ENCODE assay signal across 19 cellular contexts in genomic region chr13:68439821-68440220, GRCh38.
DNase-seq lines count a peak whose midpoint lies in the region; ATAC-seq, FAIRE-seq and TF ChIP-seq lines count a peak whose summit lies in the region.
"Had no signal": no experiment of that assay in that cellular context is flagged by ENCODE, and none has a peak within 500 bp of the region (broad histone marks: within the 10 kb centered on the region; RNA-seq: fewer than 3 reads in every experiment).

No MANE protein-coding gene starts in this region.

- peak; percentile 15 for FAIRE-seq in GM18507 (lab: Jason Lieb, UNC)

- no peaks in the 10 kb centered on the region for H3K27me3 ChIP-seq in SJCRH30
- no peaks in the 10 kb centered on the region for H3K27me3 ChIP-seq in uterus
- H3K27me3 ChIP-seq: cardiac muscle cell, neural progenitor cell had no signal

- no peak for TF ChIP-seq CTCF in activated CD8-positive, alpha-beta T cell treated with anti-CD3 and anti-CD28 coated beads for 36 hours (IDR thresholded peaks at IDR 0.05)
- no peak for TF ChIP-seq CTCF in uterus (IDR thresholded peaks at IDR 0.05)
- TF ChIP-seq CTCF in WTC11 (IDR thresholded peaks at IDR 0.05), result no peak

- CTCF ChIA-PET in activated CD8-positive, alpha-beta T cell treated with anti-CD3 and anti-CD28 coated beads for 36 hours (lab: Charles Lee), result no interaction called here
- CTCF ChIA-PET in WTC11 (lab: Charles Lee), result no interaction called here

- ATAC-seq in HG03432 (IDR thresholded peaks at IDR 0.05; ENCODE audit: unreplicated experiment), result peak; percentile 77
- ATAC-seq in activated CD8-positive, alpha-beta T cell treated with anti-CD3 and anti-CD28 coated beads for 36 hours, result no peak
- ATAC-seq in WTC11, result no peak

- peaks cover 23% of the 10 kb centered on the region for H3K4me1 ChIP-seq in SJCRH30
- no peaks in the 10 kb centered on the region for H3K4me1 ChIP-seq in uterus
- H3K4me1 ChIP-seq: neural progenitor cell had no signal

- no peak for TF ChIP-seq POLR2A in uterus (IDR thresholded peaks at IDR 0.05)

- H3K27ac ChIP-seq in SJCRH30, result peak overlapping the region; percentile 52
- H3K27ac ChIP-seq in uterus, result no peak overlapping the region
- H3K27ac ChIP-seq: cardiac muscle cell, KMS-11, neural progenitor cell had no signal

- H3K36me3 Mint-ChIP-seq in activated CD8-positive, alpha-beta T cell treated with anti-CD3 and anti-CD28 coated beads for 36 hours (ENCODE audit: low read depth), result no peaks in the 10 kb centered on the region
- H3K36me3 Mint-ChIP-seq in WTC11, result no peaks in the 10 kb centered on the region
- H3K36me3 Mint-ChIP-seq: neural progenitor cell had no signal

- POLR2A ChIA-PET in activated CD8-positive, alpha-beta T cell treated with anti-CD3 and anti-CD28 coated beads for 36 hours (lab: Charles Lee), result no interaction called here
- POLR2A ChIA-PET in WTC11 (lab: Charles Lee), result no interaction called here

- DNase-seq in GM18507 (ENCODE audit: extremely low spot score, insufficient read length, low read depth) (no peak), SJCRH30 (peak; percentile 9 to 57), glomerular visceral epithelial cell (ENCODE audit: extremely low spot score) (peak; percentile 51), uterus (no peak), NCI-H1048 (lab: John Stamatoyannopoulos, UW) (no peak), WTC11 (ENCODE audit: low spot score) (no peak)
- no peak for DNase-seq in activated CD8-positive, alpha-beta T cell treated with anti-CD3 and anti-CD28 coated beads for 36 hours
- DNase-seq: activated CD4-positive, alpha-beta T cell treated with anti-CD3 and anti-CD28 coated beads, Interleukin-2, amount 10 ng/mL, durations not matched to agents 24 days and 14 days; EL; HFFc6; hippocampal formation; NCI-H2029 treated with DMSO at 0.1 percent for 48 hours had no signal

- H3K4me3 Mint-ChIP-seq in activated CD8-positive, alpha-beta T cell treated with anti-CD3 and anti-CD28 coated beads for 36 hours, result no peak overlapping the region
- no peak overlapping the region for H3K4me3 Mint-ChIP-seq in WTC11
- H3K4me3 Mint-ChIP-seq: activated CD4-positive, alpha-beta T cell treated with anti-CD3 and anti-CD28 coated beads, Interleukin-2, amount 10 ng/mL, durations not matched to agents 24 days and 14 days; activated T-helper 1 cell treated with anti-CD3 and anti-CD28 coated beads, Interleukin-12 subunit alpha, Interleukin-12 subunit beta, Interleukin-2, Interleukin-4 antibody, amounts not matched to agents 30 ng/mL and 10 ng/mL and 1 ng/mL, durations not matched to agents 14 hours and 24 hours and 36 hours; HFFc6; neural progenitor cell; T-helper 1 cell treated with Interleukin-12 subunit alpha and Interleukin-12 subunit beta and Interleukin-4 antibody, amounts not matched to agents 30 μg/mL and 1 μg/mL, for 36 hours had no signal

- peaks cover 10% of the 10 kb centered on the region for H3K9me3 Mint-ChIP-seq in activated CD8-positive, alpha-beta T cell treated with anti-CD3 and anti-CD28 coated beads for 36 hours
- H3K9me3 Mint-ChIP-seq in WTC11, result no peaks in the 10 kb centered on the region
- H3K9me3 Mint-ChIP-seq: activated CD4-positive, alpha-beta T cell treated with anti-CD3 and anti-CD28 coated beads, Interleukin-2, amount 10 ng/mL, durations not matched to agents 24 days and 14 days; neural progenitor cell had no signal

- H3K27ac Mint-ChIP-seq in activated CD8-positive, alpha-beta T cell treated with anti-CD3 and anti-CD28 coated beads for 36 hours, result no peak overlapping the region
- H3K27ac Mint-ChIP-seq in WTC11, result no peak overlapping the region
- H3K27ac Mint-ChIP-seq: activated CD4-positive, alpha-beta T cell treated with anti-CD3 and anti-CD28 coated beads, Interleukin-2, amount 10 ng/mL, durations not matched to agents 24 days and 14 days; activated T-helper 1 cell treated with anti-CD3 and anti-CD28 coated beads, Interleukin-12 subunit alpha, Interleukin-12 subunit beta, Interleukin-2, Interleukin-4 antibody, amounts not matched to agents 30 ng/mL and 10 ng/mL and 1 ng/mL, durations not matched to agents 14 hours and 24 hours and 36 hours; HFFc6; neural progenitor cell; T-helper 1 cell treated with Interleukin-12 subunit alpha and Interleukin-12 subunit beta and Interleukin-4 antibody, amounts not matched to agents 30 μg/mL and 1 μg/mL, for 36 hours had no signal

- H3K36me3 ChIP-seq in SJCRH30 (no peaks in the 10 kb centered on the region), uterus (no peaks in the 10 kb centered on the region)
- H3K36me3 ChIP-seq: cardiac muscle cell, neural progenitor cell had no signal

- no peaks in the 10 kb centered on the region for H3K4me1 Mint-ChIP-seq in activated CD8-positive, alpha-beta T cell treated with anti-CD3 and anti-CD28 coated beads for 36 hours (ENCODE audit: low read depth)
- H3K4me1 Mint-ChIP-seq in WTC11, result no peaks in the 10 kb centered on the region
- H3K4me1 Mint-ChIP-seq: activated CD4-positive, alpha-beta T cell treated with anti-CD3 and anti-CD28 coated beads, Interleukin-2, amount 10 ng/mL, durations not matched to agents 24 days and 14 days; neural progenitor cell had no signal

- intact Hi-C loops in activated CD8-positive, alpha-beta T cell treated with anti-CD3 and anti-CD28 coated beads for 36 hours (cut with micrococcal nuclease), result no loop called here
- intact Hi-C loops in uterus (cut with DNase I; ENCODE audit: low total_unique reads), result no loop called here

- H3K4me3 ChIP-seq in SJCRH30 (no peak overlapping the region), uterus (no peak overlapping the region)
- H3K4me3 ChIP-seq: cardiac muscle cell, lung, neural progenitor cell had no signal

- H3K9me3 ChIP-seq in SJCRH30 (replicated peaks) (no peaks in the 10 kb centered on the region), uterus (no peaks in the 10 kb centered on the region)

- H3K27me3 Mint-ChIP-seq in activated CD8-positive, alpha-beta T cell treated with anti-CD3 and anti-CD28 coated beads for 36 hours, result no peaks in the 10 kb centered on the region
- no peaks in the 10 kb centered on the region for H3K27me3 Mint-ChIP-seq in WTC11 (ENCODE audit: low read depth)
- H3K27me3 Mint-ChIP-seq: activated CD4-positive, alpha-beta T cell treated with anti-CD3 and anti-CD28 coated beads, Interleukin-2, amount 10 ng/mL, durations not matched to agents 24 days and 14 days had no signal

TF ChIP-seq in WTC11, 78 proteins besides CTCF, POLR2A, EP300 and RAD21 (continues in another document):
- no peak for TF ChIP-seq KAT7 (CRISPR knock-in tag; IDR thresholded peaks at IDR 0.05; ENCODE audit: borderline replicate concordance)
- no peak for TF ChIP-seq PRRX2 (CRISPR knock-in tag; IDR thresholded peaks at IDR 0.05)
- TF ChIP-seq OVOL2 (CRISPR knock-in tag; IDR thresholded peaks at IDR 0.05; ENCODE audit: borderline replicate concordance), result no peak
- no peak for TF ChIP-seq ATF1 (CRISPR knock-in tag; IDR thresholded peaks at IDR 0.05)
- no peak for TF ChIP-seq FOXP1 (CRISPR knock-in tag; IDR thresholded peaks at IDR 0.05; ENCODE audit: borderline replicate concordance)
- TF ChIP-seq NR1H2 (CRISPR knock-in tag; IDR thresholded peaks at IDR 0.05), result no peak
- TF ChIP-seq ZNF532 (CRISPR knock-in tag; IDR thresholded peaks at IDR 0.05; ENCODE audit: borderline replicate concordance), result no peak
- no peak for TF ChIP-seq ESRRA (CRISPR knock-in tag; IDR thresholded peaks at IDR 0.05; ENCODE audit: borderline replicate concordance)
- no peak for TF ChIP-seq JUN (CRISPR knock-in tag; IDR thresholded peaks at IDR 0.05)
- TF ChIP-seq SMAD3 (CRISPR knock-in tag; IDR thresholded peaks at IDR 0.05; ENCODE audit: borderline replicate concordance), result no peak
- TF ChIP-seq TP53 (CRISPR knock-in tag; IDR thresholded peaks at IDR 0.05), result no peak
- no peak for TF ChIP-seq ZNF121 (CRISPR knock-in tag; IDR thresholded peaks at IDR 0.05)
- no peak for TF ChIP-seq ATF2 (CRISPR knock-in tag; IDR thresholded peaks at IDR 0.05; ENCODE audit: borderline replicate concordance, low read depth)
- TF ChIP-seq SMAD4 (CRISPR knock-in tag; IDR thresholded peaks at IDR 0.05), result no peak

Comparison
In these comparisons a context has a peak if more than half of its experiments do, and no peak if none do; other contexts are left out.
1. DNase-seq: peak in SJCRH30 (2 of 2) and glomerular visceral epithelial cell (single experiment); none in GM18507 (single experiment), activated CD8-positive, alpha-beta T cell treated with anti-CD3 and anti-CD28 coated beads for 36 hours (single experiment), uterus (0 of 2), NCI-H1048 (single experiment) and WTC11 (single experiment).